In the genomic region with DNA sequence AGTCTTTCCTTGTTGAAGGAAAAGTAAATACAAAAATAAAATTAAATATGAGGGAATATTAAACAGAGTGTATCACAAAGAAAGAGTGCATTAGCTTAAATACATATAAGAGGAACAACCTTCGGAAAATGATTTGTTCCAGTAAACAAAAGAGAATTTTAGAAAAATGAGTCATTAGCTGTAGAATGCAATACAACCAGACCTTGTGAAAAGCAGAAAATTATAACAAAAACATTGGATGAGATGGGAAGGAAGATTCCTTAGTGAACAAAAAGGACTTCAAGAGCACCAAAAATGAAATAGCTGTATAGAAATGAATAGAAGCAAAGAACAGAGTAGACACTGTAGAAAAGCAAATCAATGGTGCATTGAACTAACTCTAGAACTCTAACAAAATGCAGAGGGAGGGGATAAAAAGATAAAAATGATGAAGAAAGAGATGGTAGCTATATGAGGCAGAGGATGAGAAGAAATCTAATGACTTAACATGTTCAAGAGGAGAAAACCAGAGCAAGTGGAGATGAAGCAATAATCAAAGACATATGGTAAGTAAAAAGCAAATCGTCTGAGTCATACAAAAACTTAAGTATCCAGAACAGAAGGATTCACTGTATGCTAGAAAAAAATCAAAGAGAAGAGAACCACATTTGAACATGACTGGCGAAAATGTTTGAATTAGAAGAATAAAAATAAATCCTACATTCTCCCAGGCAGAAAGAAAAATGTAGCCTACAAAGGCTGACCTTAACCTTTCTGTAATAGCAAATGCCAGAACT, we compare ENCODE assay signal across 15 cellular contexts.
DNase-seq lines count a peak whose midpoint lies in the region; ATAC-seq and TF ChIP-seq lines count a peak whose summit lies in the region.
"Had no signal": no experiment of that assay in that cellular context is flagged by ENCODE, and none has a peak within 500 bp of the region (broad histone marks: within the 10 kb centered on the region; RNA-seq: fewer than 3 reads in every experiment).

No MANE protein-coding gene starts in this region.

- H3K36me3 Mint-ChIP-seq in chondrocyte (ENCODE audit: low read depth) (no peaks in the 10 kb centered on the region), neural crest cell (ENCODE audit: low read depth) (peaks cover 4% of the 10 kb centered on the region), neural progenitor cell (no peaks in the 10 kb centered on the region)
- no peaks in the 10 kb centered on the region for H3K36me3 Mint-ChIP-seq in activated naive CD4-positive, alpha-beta T cell treated with anti-CD3 and anti-CD28 coated beads for 36 hours (ENCODE audit: low read depth)
- H3K36me3 Mint-ChIP-seq: memory B cell had no signal

- H3K4me1 Mint-ChIP-seq in chondrocyte (ENCODE audit: low read depth): peaks cover 21% of the 10 kb centered on the region
- peaks cover 31% of the 10 kb centered on the region for H3K4me1 Mint-ChIP-seq in neural crest cell
- peaks cover 4% of the 10 kb centered on the region for H3K4me1 Mint-ChIP-seq in neural progenitor cell
- no peaks in the 10 kb centered on the region for H3K4me1 Mint-ChIP-seq in activated naive CD4-positive, alpha-beta T cell treated with anti-CD3 and anti-CD28 coated beads for 36 hours (ENCODE audit: low read depth)
- H3K4me1 Mint-ChIP-seq: activated CD4-positive, alpha-beta memory T cell treated with anti-CD3 and anti-CD28 coated beads, Interleukin-2, amount 10 ng/mL, durations not matched to agents 7 days and 5 days; memory B cell had no signal

- no peaks in the 10 kb centered on the region for H3K36me3 ChIP-seq in tibial nerve
- no peaks in the 10 kb centered on the region for H3K36me3 ChIP-seq in neural progenitor cell
- H3K36me3 ChIP-seq: BLaER1 treated with 17β-estradiol and CSF1 and Interleukin-3, amounts not matched to agents 10 nM and 100 nM; heart left ventricle; stomach had no signal

- no peak overlapping the region for H3K4me2 ChIP-seq in neural progenitor cell
- H3K4me2 ChIP-seq: BLaER1 treated with 17β-estradiol and CSF1 and Interleukin-3, amounts not matched to agents 10 nM and 100 nM had no signal

- TF ChIP-seq CTCF in AG09319 (IDR thresholded peaks at IDR 0.05; ENCODE audit: low read depth, low read length): no peak
- TF ChIP-seq CTCF in chondrocyte (IDR thresholded peaks at IDR 0.05): no peak
- TF ChIP-seq CTCF in neural crest cell (conservative IDR thresholded peaks at IDR 0.05): no peak
- TF ChIP-seq CTCF in tibial nerve (IDR thresholded peaks at IDR 0.05): no peak
- no peak for TF ChIP-seq CTCF in neural progenitor cell (IDR thresholded peaks at IDR 0.05)

- peaks cover 5% of the 10 kb centered on the region for H3K9me3 Mint-ChIP-seq in chondrocyte (ENCODE audit: low read depth)
- peaks cover 19% of the 10 kb centered on the region for H3K9me3 Mint-ChIP-seq in neural crest cell
- no peaks in the 10 kb centered on the region for H3K9me3 Mint-ChIP-seq in neural progenitor cell
- H3K9me3 Mint-ChIP-seq in activated naive CD4-positive, alpha-beta T cell treated with anti-CD3 and anti-CD28 coated beads for 36 hours: peaks cover 5% of the 10 kb centered on the region
- H3K9me3 Mint-ChIP-seq: activated CD4-positive, alpha-beta memory T cell treated with anti-CD3 and anti-CD28 coated beads, Interleukin-2, amount 10 ng/mL, durations not matched to agents 7 days and 5 days had no signal

- no peaks in the 10 kb centered on the region for H4K20me1 ChIP-seq in neural progenitor cell (ENCODE audit: low read depth)
- H4K20me1 ChIP-seq: BLaER1 treated with 17β-estradiol and CSF1 and Interleukin-3, amounts not matched to agents 10 nM and 100 nM had no signal

- WGBS in tibial nerve, 2 donors: 30 to 38% methylated on average over 3 of the region's 3 CpGs

- DNase-seq in AG09319 (ENCODE audit: extremely low read depth, low read depth) (peak; percentile 57), HT1080 (ENCODE audit: low read depth) (peak; percentile 15), chondrocyte (ENCODE audit: low spot score) (no peak), neural crest cell (ENCODE audit: low read depth, low spot score) (no peak), tibial nerve (ENCODE audit: low spot score in 2 of 2) (no peak), neural progenitor cell (ENCODE audit: low spot score) (no peak)
- DNase-seq in activated naive CD4-positive, alpha-beta T cell treated with anti-CD3 and anti-CD28 coated beads for 36 hours: no peak
- DNase-seq: activated CD4-positive, alpha-beta memory T cell treated with anti-CD3 and anti-CD28 coated beads, Interleukin-2, amount 10 ng/mL, durations not matched to agents 7 days and 5 days; activated T-cell treated with anti-CD3 and anti-CD28 coated beads, Interleukin-2, amount 50 U/mL, for 48 hours; heart left ventricle; stomach had no signal

- H3K4me3 Mint-ChIP-seq in chondrocyte (ENCODE audit: unreplicated experiment) (no peak overlapping the region), neural crest cell (no peak overlapping the region), neural progenitor cell (no peak overlapping the region)
- no peak overlapping the region for H3K4me3 Mint-ChIP-seq in activated naive CD4-positive, alpha-beta T cell treated with anti-CD3 and anti-CD28 coated beads for 36 hours
- H3K4me3 Mint-ChIP-seq: activated CD4-positive, alpha-beta memory T cell treated with anti-CD3 and anti-CD28 coated beads, Interleukin-2, amount 10 ng/mL, durations not matched to agents 7 days and 5 days; memory B cell; natural killer cell treated with Interleukin-12 subunit alpha and Interleukin-12 subunit beta and Interleukin-15 and Interleukin-18, amount 100 ng/mL, for 72 hours had no signal

- no peaks in the 10 kb centered on the region for H3K27me3 ChIP-seq in tibial nerve
- no peaks in the 10 kb centered on the region for H3K27me3 ChIP-seq in neural progenitor cell
- H3K27me3 ChIP-seq: BLaER1 treated with 17β-estradiol and CSF1 and Interleukin-3, amounts not matched to agents 10 nM and 100 nM; heart left ventricle; stomach had no signal

- TF ChIP-seq POLR2A in tibial nerve (IDR thresholded peaks at IDR 0.05): no peak

- H3K4me1 ChIP-seq in tibial nerve (no peaks in the 10 kb centered on the region), neural progenitor cell (no peaks in the 10 kb centered on the region)
- H3K4me1 ChIP-seq: BLaER1 treated with 17β-estradiol and CSF1 and Interleukin-3, amounts not matched to agents 10 nM and 100 nM; heart left ventricle; stomach had no signal

- H3K9me3 ChIP-seq in tibial nerve: no peaks in the 10 kb centered on the region
- no peaks in the 10 kb centered on the region for H3K9me3 ChIP-seq in neural progenitor cell (ENCODE audit: low read depth)
- H3K9me3 ChIP-seq: heart left ventricle, stomach had no signal

- peak overlapping the region; percentile 83 for H3K27ac Mint-ChIP-seq in chondrocyte (ENCODE audit: unreplicated experiment)
- peak overlapping the region; percentile 4 for H3K27ac Mint-ChIP-seq in neural crest cell (ENCODE audit: unreplicated experiment)
- no peak overlapping the region for H3K27ac Mint-ChIP-seq in neural progenitor cell
- no peak overlapping the region for H3K27ac Mint-ChIP-seq in activated naive CD4-positive, alpha-beta T cell treated with anti-CD3 and anti-CD28 coated beads for 36 hours
- H3K27ac Mint-ChIP-seq: activated CD4-positive, alpha-beta memory T cell treated with anti-CD3 and anti-CD28 coated beads, Interleukin-2, amount 10 ng/mL, durations not matched to agents 7 days and 5 days; memory B cell; natural killer cell treated with Interleukin-12 subunit alpha and Interleukin-12 subunit beta and Interleukin-15 and Interleukin-18, amount 100 ng/mL, for 72 hours had no signal

- no peak overlapping the region for H3K27ac ChIP-seq in tibial nerve
- H3K27ac ChIP-seq in neural progenitor cell: no peak overlapping the region
- H3K27ac ChIP-seq: BLaER1 treated with 17β-estradiol and CSF1 and Interleukin-3, amounts not matched to agents 10 nM and 100 nM; heart left ventricle; stomach had no signal

- H3K9ac ChIP-seq in neural progenitor cell: no peak overlapping the region
- H3K9ac ChIP-seq: BLaER1 treated with 17β-estradiol and CSF1 and Interleukin-3, amounts not matched to agents 10 nM and 100 nM had no signal

- H3F3A ChIP-seq in neural progenitor cell (ENCODE audit: low read depth): no peaks in the 10 kb centered on the region

- no peaks in the 10 kb centered on the region for H3K79me2 ChIP-seq in neural progenitor cell (ENCODE audit: low read depth)

- H2AFZ ChIP-seq in neural progenitor cell (replicated peaks): no peak overlapping the region

- H3K27me3 Mint-ChIP-seq in chondrocyte (ENCODE audit: low read depth) (no peaks in the 10 kb centered on the region), neural crest cell (ENCODE audit: low read depth) (no peaks in the 10 kb centered on the region), neural progenitor cell (ENCODE audit: insufficient read depth, low read depth) (no peaks in the 10 kb centered on the region)
- H3K27me3 Mint-ChIP-seq in activated naive CD4-positive, alpha-beta T cell treated with anti-CD3 and anti-CD28 coated beads for 36 hours (ENCODE audit: low read depth): peaks cover 10% of the 10 kb centered on the region

- H3K4me3 ChIP-seq in tibial nerve (no peak overlapping the region), neural progenitor cell (no peak overlapping the region)
- H3K4me3 ChIP-seq: BLaER1 treated with 17β-estradiol and CSF1 and Interleukin-3, amounts not matched to agents 10 nM and 100 nM; heart left ventricle; stomach had no signal

- no peak for ATAC-seq in HG03354 (IDR thresholded peaks at IDR 0.05; ENCODE audit: poor library complexity, severe bottlenecking, unreplicated experiment)
- ATAC-seq: heart left ventricle; natural killer cell treated with Interleukin-12 subunit alpha and Interleukin-12 subunit beta and Interleukin-15 and Interleukin-18, amount 100 ng/mL, for 72 hours had no signal

- CTCF ChIA-PET in activated naive CD4-positive, alpha-beta T cell treated with anti-CD3 and anti-CD28 coated beads for 36 hours (lab: Charles Lee): interaction anchor here (0.6 kb wide), 1 partner anchor 536 kb away, joined by 6 read pairs; no protein-coding TSS in a partner anchor

- intact Hi-C loops in activated naive CD4-positive, alpha-beta T cell treated with anti-CD3 and anti-CD28 coated beads for 36 hours (cut with micrococcal nuclease): loop anchor here (1.0 kb wide), 1 partner anchor 81 kb away; no protein-coding TSS in a partner anchor

- TF ChIP-seq EP300 in tibial nerve (IDR thresholded peaks at IDR 0.05): no peak

Comparison
In these comparisons a context has a peak if more than half of its experiments do, and no peak if none do; other contexts are left out.
1. DNase-seq: peak in AG09319 (single experiment) and HT1080 (single experiment); none in chondrocyte (single experiment), neural crest cell (single experiment), tibial nerve (0 of 2), neural progenitor cell (single experiment) and activated naive CD4-positive, alpha-beta T cell treated with anti-CD3 and anti-CD28 coated beads for 36 hours (single experiment).
2. H3K27ac Mint-ChIP-seq: peak in chondrocyte (single experiment) and neural crest cell (single experiment); none in neural progenitor cell (single experiment) and activated naive CD4-positive, alpha-beta T cell treated with anti-CD3 and anti-CD28 coated beads for 36 hours (single experiment).